ENCODE assay signal across 25 cellular contexts in the genomic region with DNA sequence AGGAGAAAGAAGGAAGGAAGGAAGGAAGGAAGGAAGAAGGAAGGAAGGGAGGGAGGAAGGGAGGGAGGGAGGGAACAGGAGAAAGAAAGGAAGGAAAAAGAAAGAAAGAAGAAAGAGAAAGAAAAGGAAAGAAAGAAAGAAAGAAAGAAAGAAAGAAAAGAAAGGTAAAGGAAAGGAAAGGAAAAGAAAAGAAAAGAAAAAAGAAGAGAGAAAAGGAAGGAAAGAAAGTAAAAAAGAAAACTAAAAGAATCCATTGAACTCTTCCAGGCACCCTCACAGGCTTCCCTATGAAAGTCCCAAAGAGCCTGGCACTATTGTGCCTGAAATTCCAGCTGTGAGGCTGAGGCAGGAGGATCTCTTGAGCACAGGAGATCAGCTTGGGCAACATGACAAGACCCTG.
"Had no signal": no experiment of that assay in that cellular context is flagged by ENCODE, and none has a peak within 500 bp of the region (broad histone marks: within the 10 kb centered on the region; RNA-seq: fewer than 3 reads in every experiment).

No MANE protein-coding gene starts in this region.

- H3K9me3 Mint-ChIP-seq: memory B cell; mesothelial cell of epicardium; naive B cell; natural killer cell treated with Interleukin-12 subunit alpha and Interleukin-12 subunit beta and Interleukin-15 and Interleukin-18, amount 100 ng/mL, for 72 hours; neural crest cell; stimulated activated effector memory CD8-positive, alpha-beta T cell treated with anti-CD3 and anti-CD28 coated beads, Interleukin-12 subunit alpha, Interleukin-12 subunit beta, amount 100 ng/mL, for 72 hours had no signal

- H3K79me2 ChIP-seq: parathyroid adenoma had no signal

- H3K27ac Mint-ChIP-seq: memory B cell; natural killer cell treated with Interleukin-12 subunit alpha and Interleukin-12 subunit beta and Interleukin-15 and Interleukin-18, amount 100 ng/mL, for 72 hours; progenitor cell of endocrine pancreas; stimulated activated effector memory CD8-positive, alpha-beta T cell treated with anti-CD3 and anti-CD28 coated beads, Interleukin-12 subunit alpha, Interleukin-12 subunit beta, amount 100 ng/mL, for 72 hours had no signal

- H3K4me1 Mint-ChIP-seq: memory B cell; naive B cell; stimulated activated effector memory CD8-positive, alpha-beta T cell treated with anti-CD3 and anti-CD28 coated beads, Interleukin-12 subunit alpha, Interleukin-12 subunit beta, amount 100 ng/mL, for 72 hours had no signal

- H3K27me3 Mint-ChIP-seq: naive B cell; natural killer cell treated with Interleukin-12 subunit alpha and Interleukin-12 subunit beta and Interleukin-15 and Interleukin-18, amount 100 ng/mL, for 72 hours had no signal

- H3K27ac ChIP-seq: gastrocnemius medialis, parathyroid adenoma, right lobe of liver, stomach, testis, tibial artery, upper lobe of right lung, uterus had no signal

- DNase-seq: cortex of kidney; effector CD4-positive, alpha-beta T cell; foreskin fibroblast; gastrocnemius medialis; head of caudate nucleus; kidney; mucosa of descending colon; naive B cell; right lobe of liver; stimulated activated CD4-positive, alpha-beta T cell treated with anti-CD3 and anti-CD28 coated beads, Interleukin-1b, Interleukin-23, amount 100 ng/mL, for 48 hours; stimulated activated CD4-positive, alpha-beta T cell treated with anti-CD3 and anti-CD28 coated beads, Interleukin-4, amount 100 ng/mL, for 1 hour; stimulated activated naive CD4-positive, alpha-beta T cell treated with Interleukin-2 at 50 U/mL for 16 hours; stomach; testis; tibial artery; upper lobe of right lung; uterus had no signal

- H3K4me1 ChIP-seq: gastrocnemius medialis, parathyroid adenoma, stomach, testis, tibial artery, upper lobe of right lung, uterus had no signal

- H3K27me3 ChIP-seq: gastrocnemius medialis, right lobe of liver, stomach, testis, tibial artery, upper lobe of right lung, uterus had no signal

- H3K36me3 ChIP-seq: gastrocnemius medialis, right lobe of liver, stomach, tibial artery, upper lobe of right lung, uterus had no signal

- H3K4me3 ChIP-seq: gastrocnemius medialis, lung, mucosa of descending colon, right lobe of liver, stomach, testis, tibial artery, upper lobe of right lung, uterus had no signal

- H2AFZ ChIP-seq: parathyroid adenoma had no signal

- H3K36me3 Mint-ChIP-seq: memory B cell; mesothelial cell of epicardium; naive B cell; natural killer cell treated with Interleukin-12 subunit alpha and Interleukin-12 subunit beta and Interleukin-15 and Interleukin-18, amount 100 ng/mL, for 72 hours; stimulated activated effector memory CD8-positive, alpha-beta T cell treated with anti-CD3 and anti-CD28 coated beads, Interleukin-12 subunit alpha, Interleukin-12 subunit beta, amount 100 ng/mL, for 72 hours had no signal

- H3K9me3 ChIP-seq: gastrocnemius medialis, mucosa of descending colon, right lobe of liver, stomach, testis, tibial artery, upper lobe of right lung, uterus had no signal

- H3K4me3 Mint-ChIP-seq: memory B cell; mesothelial cell of epicardium; naive B cell; natural killer cell treated with Interleukin-12 subunit alpha and Interleukin-12 subunit beta and Interleukin-15 and Interleukin-18, amount 100 ng/mL, for 72 hours; neural crest cell; stimulated activated effector memory CD8-positive, alpha-beta T cell treated with anti-CD3 and anti-CD28 coated beads, Interleukin-12 subunit alpha, Interleukin-12 subunit beta, amount 100 ng/mL, for 72 hours had no signal
